26 cellular contexts compared by ENCODE assay signal in the genomic region with DNA sequence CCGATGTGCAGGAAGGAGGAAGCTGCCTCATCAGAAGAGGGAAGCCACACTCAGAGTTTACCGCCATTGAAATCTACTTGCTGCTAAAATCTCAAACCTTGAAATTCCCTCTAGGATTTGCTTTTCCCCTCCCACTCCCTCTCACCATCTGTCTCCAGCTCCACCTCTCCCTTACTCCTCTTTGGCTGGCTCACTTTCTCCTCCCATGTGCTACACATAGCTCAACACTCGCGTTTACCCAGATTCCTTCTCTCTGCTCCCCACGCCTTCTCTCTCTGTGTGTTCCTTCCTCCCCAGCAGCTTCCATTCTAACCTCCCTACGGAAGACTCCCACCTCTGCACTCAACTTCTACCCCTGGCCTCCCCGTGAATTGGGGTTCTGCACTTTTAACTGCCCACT.
DNase-seq lines count a peak whose midpoint lies in the region; ATAC-seq and TF ChIP-seq lines count a peak whose summit lies in the region.
"Had no signal": no experiment of that assay in that cellular context is flagged by ENCODE, and none has a peak within 500 bp of the region (broad histone marks: within the 10 kb centered on the region; RNA-seq: fewer than 3 reads in every experiment).

No MANE protein-coding gene starts in this region.

- 68 to 74% methylated on average over 7 of the region's 7 CpGs for WGBS in heart right ventricle, 2 donors
- 67% methylated on average over 7 of the region's 7 CpGs for WGBS in right cardiac atrium
- 76 to 85% methylated on average over 7 of the region's 7 CpGs for WGBS in esophagus squamous epithelium, 2 donors

- peaks cover 0 to 6% (median 0%) of the 10 kb centered on the region in 9 donors for H3K4me1 ChIP-seq in heart right ventricle
- H3K4me1 ChIP-seq in right cardiac atrium (ENCODE audit: control insufficient read depth, insufficient read depth, low read length) = no peaks in the 10 kb centered on the region
- H3K4me1 ChIP-seq in uterus = no peaks in the 10 kb centered on the region
- H3K4me1 ChIP-seq in esophagus squamous epithelium = no peaks in the 10 kb centered on the region
- H3K4me1 ChIP-seq: A549 had no signal

- H3K27me3 ChIP-seq in heart right ventricle (peaks cover 0 to 9% (median 6%) of the 10 kb centered on the region in 7 donors), right cardiac atrium (ENCODE audit: control insufficient read depth, insufficient read depth) (no peaks in the 10 kb centered on the region), uterus (no peaks in the 10 kb centered on the region), esophagus squamous epithelium (no peaks in the 10 kb centered on the region)

- H3K4me3 ChIP-seq in heart right ventricle (no peak overlapping the region), right cardiac atrium (ENCODE audit: low read length) (no peak overlapping the region), uterus (no peak overlapping the region), esophagus squamous epithelium (no peak overlapping the region)
- H3K4me3 ChIP-seq: A549, K562 had no signal

- intact Hi-C loops in heart right ventricle (cut with DNase I) = loop anchor here in 1 of 10 donors (5.0 kb wide), 1 partner anchor 124 kb away; no protein-coding TSS in a partner anchor
- intact Hi-C loops in right cardiac atrium (cut with DNase I) = no loop called here
- intact Hi-C loops in uterus (cut with DNase I; ENCODE audit: low total_unique reads) = no loop called here
- intact Hi-C loops in esophagus squamous epithelium (cut with DNase I) = no loop called here

- no peak for DNase-seq in heart right ventricle
- DNase-seq in right cardiac atrium = no peak
- DNase-seq in NCI-H82 (lab: John Stamatoyannopoulos, UW) = peak; percentile 56
- DNase-seq in inferior parietal cortex (ENCODE audit: extremely low spot score) = peak; percentile 33
- DNase-seq in uterus = no peak
- no peak for DNase-seq in NCI-H146 treated with DMSO at 0.1 percent for 48 hours (lab: John Stamatoyannopoulos, UW; ENCODE audit: unreplicated experiment)
- DNase-seq in HuH-7 (ENCODE audit: low spot score) = no peak
- no peak for DNase-seq in esophagus squamous epithelium (lab: John Stamatoyannopoulos, UW)
- DNase-seq: CD8-positive, alpha-beta T cell; DMS 273 treated with DMSO at 0.1 percent for 48 hours; DMS79; EL; GF-D8; Kasumi-1; NCI-H1105; NCI-H1436 treated with DMSO at 0.1 percent for 48 hours; NCI-H2029; NCI-H2227 treated with DMSO at 0.1 percent for 48 hours; PC-3; SHP77; T-cell had no signal

- no peak for TF ChIP-seq CTCF in heart right ventricle (IDR thresholded peaks at IDR 0.05)
- no peak for TF ChIP-seq CTCF in uterus (IDR thresholded peaks at IDR 0.05)
- TF ChIP-seq CTCF in esophagus squamous epithelium (IDR thresholded peaks at IDR 0.05) = no peak

- H3K27ac ChIP-seq in heart right ventricle = peak overlapping the region in 1 of 10 donors; percentile 50
- H3K27ac ChIP-seq in right cardiac atrium (ENCODE audit: low read length) = no peak overlapping the region
- H3K27ac ChIP-seq in uterus = peak overlapping the region; percentile 61 to 77
- H3K27ac ChIP-seq in esophagus squamous epithelium = no peak overlapping the region
- H3K27ac ChIP-seq: A549, C4-2B had no signal

- no peaks in the 10 kb centered on the region for H3K9me3 ChIP-seq in heart right ventricle
- no peaks in the 10 kb centered on the region for H3K9me3 ChIP-seq in right cardiac atrium (ENCODE audit: control insufficient read depth, low read length)
- H3K9me3 ChIP-seq in uterus = no peaks in the 10 kb centered on the region
- no peaks in the 10 kb centered on the region for H3K9me3 ChIP-seq in esophagus squamous epithelium
- H3K9me3 ChIP-seq: A549 had no signal

- ATAC-seq in heart right ventricle = peak in 5 of 8 donors; percentile 55 to 77 (median 65)
- ATAC-seq in right cardiac atrium = no peak
- ATAC-seq: A549; CD8-positive, alpha-beta T cell; HCT116; HepG2; K562; PC-3; T-cell had no signal

- TF ChIP-seq POLR2A in uterus (IDR thresholded peaks at IDR 0.05) (no peak), esophagus squamous epithelium (IDR thresholded peaks at IDR 0.05) (no peak)

- no peaks in the 10 kb centered on the region for H3K36me3 ChIP-seq in heart right ventricle
- no peaks in the 10 kb centered on the region for H3K36me3 ChIP-seq in uterus
- H3K36me3 ChIP-seq in esophagus squamous epithelium = no peaks in the 10 kb centered on the region

Comparison
In these comparisons a context has a peak if more than half of its experiments do, and no peak if none do; other contexts are left out.
1. ATAC-seq: peak in heart right ventricle (5 of 8); none in right cardiac atrium (0 of 2).
2. DNase-seq: peak in NCI-H82 (single experiment) and inferior parietal cortex (single experiment); none in heart right ventricle (0 of 2), right cardiac atrium (0 of 3), uterus (0 of 2), NCI-H146 treated with DMSO at 0.1 percent for 48 hours (single experiment), HuH-7 (single experiment) and esophagus squamous epithelium (single experiment).
3. H3K27ac ChIP-seq: peak in uterus (2 of 2); none in right cardiac atrium (single experiment) and esophagus squamous epithelium (0 of 4).